8 cellular contexts compared by ENCODE assay signal in the genomic region with DNA sequence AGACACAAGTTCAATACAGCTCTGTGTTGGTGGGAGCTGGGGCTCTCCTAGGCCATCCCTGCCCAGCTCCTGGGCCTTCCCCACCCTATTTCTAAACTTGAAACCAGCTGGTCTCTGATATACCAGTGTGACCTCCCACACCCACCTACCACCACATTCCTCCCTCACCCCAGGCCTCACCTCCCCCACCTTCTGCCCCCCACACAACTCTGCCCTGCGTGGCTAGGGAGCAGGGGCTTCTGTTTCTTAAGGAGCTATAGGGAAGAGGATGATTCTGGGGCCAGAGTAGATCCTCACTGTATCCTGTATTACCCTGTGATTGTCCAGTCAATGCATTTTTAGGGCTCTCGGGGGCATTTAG.
DNase-seq lines count a peak whose midpoint lies in the region; ATAC-seq and TF ChIP-seq lines count a peak whose summit lies in the region.

No MANE protein-coding gene starts in this region.

- TF ChIP-seq CTCF in brain microvascular endothelial cell (IDR thresholded peaks at IDR 0.05; ENCODE audit: low read depth, low read length, missing control alignments): no peak

- H3K9me3 ChIP-seq in muscle layer of colon (ENCODE audit: low read length): no peaks in the 10 kb centered on the region
- H3K9me3 ChIP-seq in effector memory CD4-positive, alpha-beta T cell (ENCODE audit: control insufficient read depth, low read length): no peaks in the 10 kb centered on the region

- H3K4me3 ChIP-seq in ACC112 (ENCODE audit: low read depth, low read length) (peak overlapping the region; percentile 67), brain microvascular endothelial cell (ENCODE audit: low read depth, low read length) (peak overlapping the region; percentile 27), muscle layer of colon (ENCODE audit: low read depth in 1 of 2, low read length in 2 of 2) (no peak overlapping the region)
- H3K4me3 ChIP-seq in effector memory CD4-positive, alpha-beta T cell (ENCODE audit: insufficient read depth, low read depth, low read length, poor library complexity, severe bottlenecking): no peak overlapping the region

- H3K9ac ChIP-seq in muscle layer of colon (ENCODE audit: low read length): no peak overlapping the region

- ATAC-seq in HG03432 (IDR thresholded peaks at IDR 0.05; ENCODE audit: unreplicated experiment) (peak; percentile 2), HG03108 (IDR thresholded peaks at IDR 0.05; ENCODE audit: unreplicated experiment) (no peak), GM18519 (IDR thresholded peaks at IDR 0.05; ENCODE audit: low FRiP score, unreplicated experiment) (no peak)

- H3K4me1 ChIP-seq in ACC112 (ENCODE audit: control insufficient read depth, insufficient read depth, low read length, unreplicated experiment) (peaks cover 54% of the 10 kb centered on the region), muscle layer of colon (ENCODE audit: insufficient read depth, low read length) (peaks cover 65% of the 10 kb centered on the region)
- H3K4me1 ChIP-seq in effector memory CD4-positive, alpha-beta T cell (ENCODE audit: control insufficient read depth, insufficient read depth, low read length, poor library complexity, severe bottlenecking): peaks cover 53% of the 10 kb centered on the region

- DNase-seq in brain microvascular endothelial cell (no peak), SKM-1 (lab: John Stamatoyannopoulos, UW; ENCODE audit: unreplicated experiment) (no peak)
- no peak for DNase-seq in effector memory CD4-positive, alpha-beta T cell

- H3K27me3 ChIP-seq in ACC112 (ENCODE audit: insufficient read depth, low read length): peaks cover 16% of the 10 kb centered on the region; the same call in 1 of the 2 replicates
- H3K27me3 ChIP-seq in brain microvascular endothelial cell (replicated peaks): peaks cover 9% of the 10 kb centered on the region
- peaks cover 0 to 15% of the 10 kb centered on the region in 2 donors for H3K27me3 ChIP-seq in muscle layer of colon (ENCODE audit: control insufficient read depth in 1 of 2, insufficient read depth in 2 of 2, low read length in 2 of 2)
- peaks cover 14% of the 10 kb centered on the region for H3K27me3 ChIP-seq in effector memory CD4-positive, alpha-beta T cell (replicated peaks; ENCODE audit: control insufficient read depth, insufficient read depth, low read length, poor library complexity, severe bottlenecking)

- H3K36me3 ChIP-seq in ACC112 (ENCODE audit: insufficient read depth, low read length) (no peaks in the 10 kb centered on the region), brain microvascular endothelial cell (replicated peaks) (no peaks in the 10 kb centered on the region), muscle layer of colon (ENCODE audit: insufficient read depth, low read length) (no peaks in the 10 kb centered on the region)
- no peaks in the 10 kb centered on the region for H3K36me3 ChIP-seq in effector memory CD4-positive, alpha-beta T cell (ENCODE audit: control insufficient read depth, insufficient read depth, low read length)

- peak overlapping the region; percentile 70 for H3K27ac ChIP-seq in ACC112 (ENCODE audit: low read depth, low read length)
- H3K27ac ChIP-seq in brain microvascular endothelial cell: peak overlapping the region; percentile 65
- peak overlapping the region; percentile 68 for H3K27ac ChIP-seq in muscle layer of colon (ENCODE audit: low read depth, low read length)
- H3K27ac ChIP-seq in effector memory CD4-positive, alpha-beta T cell (ENCODE audit: insufficient read depth, low read length, poor library complexity, severe bottlenecking): no peak overlapping the region

- no peak overlapping the region for H2AFZ ChIP-seq in ACC112 (ENCODE audit: low read length, unreplicated experiment)

- no peaks in the 10 kb centered on the region for H3K79me2 ChIP-seq in ACC112 (ENCODE audit: control insufficient read depth, insufficient read depth, low read length, unreplicated experiment)

- in situ Hi-C loops in brain microvascular endothelial cell (cut with HindIII; ENCODE audit: low pct_ligation_motif_present, low sequenced_read_pairs): no loop called here

Comparison
In these comparisons a context has a peak if more than half of its experiments do, and no peak if none do; other contexts are left out.
1. H3K4me3 ChIP-seq: peak in ACC112 (single experiment) and brain microvascular endothelial cell (single experiment); none in muscle layer of colon (0 of 2) and effector memory CD4-positive, alpha-beta T cell (single experiment).